In genomic region chr3:156826144-156826895, GRCh38 we compare ENCODE assay signal across 8 cellular contexts. TPM values are rescaled to one million over a fixed set of nuclear protein-coding genes. Genes with fewer than 3 reads are reported as not detected.
A peak's percentile ranks its signal among the peaks of the same experiment; 100 is the strongest.
DNase-seq lines count a peak whose midpoint lies in the region; ATAC-seq and TF ChIP-seq lines count a peak whose summit lies in the region.

Gene LEKR1 (plus strand): TSS chr3:156826353. CDS start chr3:156829330, 2,977 bp downstream.

- POLR2A ChIA-PET in HEK293T (lab: Yijun Ruan, JAX) = no interaction called here

- H3K27me3 ChIP-seq in ascending aorta (no peaks in the 10 kb centered on the region), right cardiac atrium (ENCODE audit: control insufficient read depth, insufficient read depth) (no peaks in the 10 kb centered on the region), vagina (no peaks in the 10 kb centered on the region)

- CTCF ChIA-PET in HEK293T (lab: Yijun Ruan, JAX) = no interaction called here

- DNase-seq in GM10266 (ENCODE audit: extremely low spot score) (peak; percentile 86), HEK293T (ENCODE audit: extremely low spot score) (peak; percentile 80), NCI-H1092 (lab: John Stamatoyannopoulos, UW) (peak; percentile 81), T-helper 2 cell (peak; percentile 19 to 84 (median 41)), ascending aorta (ENCODE audit: low spot score in 2 of 2) (peak; percentile 33 to 86), right cardiac atrium (peak; percentile 93 to 96 (median 95)), pulmonary artery endothelial cell (ENCODE audit: low read depth, low spot score) (peak; percentile 73), vagina (ENCODE audit: extremely low spot score in 2 of 2) (no peak)

- peak; percentile 98 to 99 for ATAC-seq in right cardiac atrium

- peak within 1 kb of the TSS; percentile 87 to 92 for H3K27ac ChIP-seq in ascending aorta
- H3K27ac ChIP-seq in right cardiac atrium (ENCODE audit: low read length) = peak within 1 kb of the TSS; percentile 88
- H3K27ac ChIP-seq in vagina = peak within 1 kb of the TSS; percentile 88

- intact Hi-C loops in ascending aorta (cut with DNase I) (loop anchor here (5.0 kb wide), 1 partner anchor 331 kb away; no protein-coding TSS in a partner anchor), right cardiac atrium (cut with DNase I) (loop anchor here in 3 of 4 donors (5.0 to 10.0 kb wide), 4 partner anchors 149 to 308 kb away; partner anchors contain the start of gene TIPARP (in 1 of the 3)), vagina (cut with DNase I) (loop anchor here (10.0 kb wide), 2 partner anchors 152 to 308 kb away; partner anchors contain the start of gene TIPARP)

- H3K4me3 ChIP-seq in ascending aorta (peak within 1 kb of the TSS; percentile 65 to 95), right cardiac atrium (ENCODE audit: low read length) (peak within 1 kb of the TSS; percentile 66), vagina (peak within 1 kb of the TSS; percentile 65 to 75)

- WGBS in right cardiac atrium = under 1% methylated on average over 63 of the region's 63 CpGs

- TF ChIP-seq CTCF in GM10266 (IDR thresholded peaks at IDR 0.05; ENCODE audit: control insufficient read depth, insufficient read depth, low read depth, missing control alignments) = no peak
- TF ChIP-seq CTCF in ascending aorta (IDR thresholded peaks at IDR 0.05) = no peak
- TF ChIP-seq CTCF in vagina (IDR thresholded peaks at IDR 0.05) = no peak

- no peaks in the 10 kb centered on the region for H3K36me3 ChIP-seq in ascending aorta
- H3K36me3 ChIP-seq in vagina = no peaks in the 10 kb centered on the region

- peak in 1 of 2 donors; percentile 48 for TF ChIP-seq POLR2A in vagina (IDR thresholded peaks at IDR 0.05)

- no peaks in the 10 kb centered on the region for H3K9me3 ChIP-seq in ascending aorta
- no peaks in the 10 kb centered on the region for H3K9me3 ChIP-seq in right cardiac atrium (ENCODE audit: control insufficient read depth, low read length)
- H3K9me3 ChIP-seq in vagina = no peaks in the 10 kb centered on the region

- peaks cover 0 to 5% of the 10 kb centered on the region in 2 donors for H3K4me1 ChIP-seq in ascending aorta
- H3K4me1 ChIP-seq in right cardiac atrium (ENCODE audit: control insufficient read depth, insufficient read depth, low read length) = no peaks in the 10 kb centered on the region
- H3K4me1 ChIP-seq in vagina = peaks cover 6% of the 10 kb centered on the region

TF ChIP-seq in HEK293T, 16 proteins besides CTCF, POLR2A, EP300 and RAD21:
- no peak for TF ChIP-seq SP1 (IDR thresholded peaks at IDR 0.05)
- no peak; the same call in 1 of the 2 replicates for TF ChIP-seq ELF4 (IDR thresholded peaks at IDR 0.05)
- no peak for TF ChIP-seq CTBP1 (IDR thresholded peaks at IDR 0.05; ENCODE audit: borderline replicate concordance)
- peak; percentile 52 for TF ChIP-seq PKNOX1 (IDR thresholded peaks at IDR 0.05)
- TF ChIP-seq L3MBTL2 (conservative IDR thresholded peaks at IDR 0.05) = peak; percentile 98
- TF ChIP-seq ZNF384 (IDR thresholded peaks at IDR 0.05) = no peak
TF ChIP-seq in HEK293T: peak in this region for 2.

RNA-seq across cellular contexts. Expression of gene LEKR1, which starts in this region (rescaled TPM):
- total RNA-seq in ascending aorta = not detected
- total RNA-seq in right cardiac atrium = 1 to 10 TPM in 3 of 4 donors, under 1 TPM in 1; 0.97 to 2.0 (median 1.6) TPM
- polyA plus RNA-seq in right cardiac atrium = 1.2 TPM
- total RNA-seq in pulmonary artery endothelial cell = 0.13 and 0.32 TPM in 2 replicates
- not detected for total RNA-seq in vagina

Comparison
In these comparisons a context has a peak if more than half of its experiments do, and no peak if none do; other contexts are left out.
1. Peak in DNase-seq, H3K4me3 ChIP-seq and H3K27ac ChIP-seq in ascending aorta; RNA of the gene not detected or under 1 TPM.
2. Peak in DNase-seq in pulmonary artery endothelial cell; RNA of the gene not detected or under 1 TPM.
3. DNase-seq: peak in GM10266 (single experiment), HEK293T (single experiment), NCI-H1092 (single experiment), T-helper 2 cell (5 of 5) and right cardiac atrium (3 of 3); none in vagina (0 of 2).
4. Peak in every context shown above with its lines, with median percentiles within 50 percentile points of each other: H3K27ac ChIP-seq and H3K4me3 ChIP-seq.